ENCODE assay signal across 1 cellular context in genomic region chr15:74460903-74461846, GRCh38.
TF ChIP-seq lines count a peak whose summit lies in the region.

Gene UBL7, minus strand, starts transcription at chr15:74461160. Its CDS starts 2,293 bp downstream, at chr15:74458867.

TF ChIP-seq in GM12878, 131 proteins besides CTCF, POLR2A, EP300 and RAD21 (continued from another document and continues in another):
- TF ChIP-seq NBN (IDR thresholded peaks at IDR 0.05): peak; percentile 52; the same call in 1 of the 2 replicates
- TF ChIP-seq TBL1XR1 (IDR thresholded peaks at IDR 0.05; ENCODE audit: low read depth, low read length): no peak
- TF ChIP-seq GABPA (IDR thresholded peaks at IDR 0.05; ENCODE audit: low read depth): peak; percentile 97
- TF ChIP-seq ZBED1 (IDR thresholded peaks at IDR 0.05; ENCODE audit: borderline replicate concordance): peak; percentile 48; the same call in 1 of the 2 replicates
- 0 out of 2 replicates have a peak, but pooled peaks have one; percentile 70 for TF ChIP-seq FOXM1 (IDR thresholded peaks at IDR 0.05; ENCODE audit: low read depth, low read length)
- peak; percentile 87 for TF ChIP-seq CHD2 (IDR thresholded peaks at IDR 0.05; ENCODE audit: borderline replicate concordance, low read depth, low read length)
- TF ChIP-seq E2F4 (IDR thresholded peaks at IDR 0.05; ENCODE audit: low read depth, low read length): peak; percentile 90
- TF ChIP-seq MEF2B (IDR thresholded peaks at IDR 0.05; ENCODE audit: partially characterized antibody, poor library complexity, severe bottlenecking): no peak
- peak; percentile 62; the same call in 1 of the 2 replicates for TF ChIP-seq LARP7 (IDR thresholded peaks at IDR 0.05)
- TF ChIP-seq PBX3 (IDR thresholded peaks at IDR 0.05; ENCODE audit: insufficient replicate concordance, low read depth, low read length): peak; percentile 51
- peak; percentile 79; the same call in 1 of the 2 replicates for TF ChIP-seq TARDBP (IDR thresholded peaks at IDR 0.05; ENCODE audit: borderline replicate concordance)
- no peak for TF ChIP-seq NFYA (IDR thresholded peaks at IDR 0.05; ENCODE audit: borderline replicate concordance, low read depth, low read length)
- TF ChIP-seq SIX5 (IDR thresholded peaks at IDR 0.05; ENCODE audit: low read depth, low read length, severe bottlenecking): peak; percentile 91
- TF ChIP-seq ELK1 (IDR thresholded peaks at IDR 0.05; ENCODE audit: low read depth, low read length): peak; percentile 96
- TF ChIP-seq IKZF1 (conservative IDR thresholded peaks at IDR 0.05): peak; percentile 86
- TF ChIP-seq IRF4 (IDR thresholded peaks at IDR 0.05; ENCODE audit: low read depth, low read length): peak; percentile 30
- TF ChIP-seq SMAD5 (IDR thresholded peaks at IDR 0.05; ENCODE audit: low read depth): peak; percentile 72; the same call in 1 of the 2 replicates
- peak; percentile 26 for TF ChIP-seq EED (IDR thresholded peaks at IDR 0.05; ENCODE audit: low read depth)
- TF ChIP-seq NRF1 (conservative IDR thresholded peaks at IDR 0.05; ENCODE audit: low read depth, low read length): 0 out of 2 replicates have a peak, but pooled peaks have one; percentile 14
- TF ChIP-seq POLR2AphosphoS5 (IDR thresholded peaks at IDR 0.05; ENCODE audit: low read length): peak; percentile 94
- peak; percentile 64; the same call in 1 of the 2 replicates for TF ChIP-seq TCF7 (IDR thresholded peaks at IDR 0.05; ENCODE audit: borderline replicate concordance)
- TF ChIP-seq ZNF384 (IDR thresholded peaks at IDR 0.05; ENCODE audit: borderline replicate concordance, low read depth, low read length): no peak
- peak; percentile 90; the same call in 1 of the 2 replicates for TF ChIP-seq TAF1 (IDR thresholded peaks at IDR 0.05; ENCODE audit: borderline replicate concordance, low read depth, low read length)
- TF ChIP-seq ZBTB11 (CRISPR knock-in tag; IDR thresholded peaks at IDR 0.05): 0 out of 2 replicates have a peak, but pooled peaks have one; percentile 28
- peak; percentile 61 for TF ChIP-seq RUNX3 (IDR thresholded peaks at IDR 0.05; ENCODE audit: low read length)
- peak; percentile 71 for TF ChIP-seq SP1 (IDR thresholded peaks at IDR 0.05; ENCODE audit: low read depth, low read length)
- TF ChIP-seq PML (IDR thresholded peaks at IDR 0.05; ENCODE audit: low read length): peak; percentile 75; the same call in 1 of the 2 replicates
- TF ChIP-seq HCFC1 (IDR thresholded peaks at IDR 0.05; ENCODE audit: low read length): peak; percentile 96
- no peak for TF ChIP-seq USF1 (IDR thresholded peaks at IDR 0.05; ENCODE audit: borderline replicate concordance, extremely low read length, insufficient read depth, low read depth, low read length)
- TF ChIP-seq KAT2A (conservative IDR thresholded peaks at IDR 0.05; ENCODE audit: control insufficient read depth, low read depth, low read length): no peak
- TF ChIP-seq SIN3A (IDR thresholded peaks at IDR 0.05; ENCODE audit: low read depth, low read length): peak; percentile 97
- no peak for TF ChIP-seq RAD51 (IDR thresholded peaks at IDR 0.05)
- TF ChIP-seq TCF3 (IDR thresholded peaks at IDR 0.05; ENCODE audit: borderline replicate concordance, insufficient read depth, low read depth, low read length): peak; percentile 79
- TF ChIP-seq POLR2AphosphoS2 (IDR thresholded peaks at IDR 0.05; ENCODE audit: low read depth, low read length): peak; percentile 86; the same call in 1 of the 2 replicates
- peak; percentile 91 for TF ChIP-seq FOXK2 (IDR thresholded peaks at IDR 0.05)
- TF ChIP-seq SRF (IDR thresholded peaks at IDR 0.05; ENCODE audit: low read depth in 2 of 2, low read length in 2 of 2): peak; percentile 32 to 42; a peak in 1 of 4 replicates
- no peak for TF ChIP-seq SKIL (IDR thresholded peaks at IDR 0.05; ENCODE audit: low read depth, poor library complexity, severe bottlenecking)
- TF ChIP-seq MAX (IDR thresholded peaks at IDR 0.05; ENCODE audit: low read depth, low read length): peak; percentile 53; the same call in 1 of the 2 replicates
- TF ChIP-seq SREBF1 (IDR thresholded peaks at IDR 0.05; ENCODE audit: low read length): peak; percentile 45; the same call in 1 of the 2 replicates
- 0 out of 2 replicates have a peak, but pooled peaks have one; percentile 35 for TF ChIP-seq TCF12 (IDR thresholded peaks at IDR 0.05; ENCODE audit: low read depth, low read length)
- no peak for TF ChIP-seq CEBPZ (IDR thresholded peaks at IDR 0.05; ENCODE audit: low read depth, low read length)
- peak in 1 of 2 experiments; percentile 18; a peak in 1 of 4 replicates for TF ChIP-seq BHLHE40 (IDR thresholded peaks at IDR 0.05; ENCODE audit: borderline replicate concordance in 1 of 2, low read depth in 2 of 2, low read length in 1 of 2)
- TF ChIP-seq ZBTB40 (IDR thresholded peaks at IDR 0.05; ENCODE audit: borderline replicate concordance): peak; percentile 97
- peak; percentile 66 for TF ChIP-seq RB1 (IDR thresholded peaks at IDR 0.05; ENCODE audit: borderline replicate concordance)
- TF ChIP-seq CREM (IDR thresholded peaks at IDR 0.05; ENCODE audit: low read depth): peak; percentile 59
- no peak for TF ChIP-seq RCOR1 (conservative IDR thresholded peaks at IDR 0.05; ENCODE audit: low read depth, low read length)
- 0 out of 2 replicates have a peak, but pooled peaks have one; percentile 27 for TF ChIP-seq BACH1 (IDR thresholded peaks at IDR 0.05; ENCODE audit: borderline replicate concordance)
